7 cellular contexts compared by ENCODE assay signal in the genomic region with DNA sequence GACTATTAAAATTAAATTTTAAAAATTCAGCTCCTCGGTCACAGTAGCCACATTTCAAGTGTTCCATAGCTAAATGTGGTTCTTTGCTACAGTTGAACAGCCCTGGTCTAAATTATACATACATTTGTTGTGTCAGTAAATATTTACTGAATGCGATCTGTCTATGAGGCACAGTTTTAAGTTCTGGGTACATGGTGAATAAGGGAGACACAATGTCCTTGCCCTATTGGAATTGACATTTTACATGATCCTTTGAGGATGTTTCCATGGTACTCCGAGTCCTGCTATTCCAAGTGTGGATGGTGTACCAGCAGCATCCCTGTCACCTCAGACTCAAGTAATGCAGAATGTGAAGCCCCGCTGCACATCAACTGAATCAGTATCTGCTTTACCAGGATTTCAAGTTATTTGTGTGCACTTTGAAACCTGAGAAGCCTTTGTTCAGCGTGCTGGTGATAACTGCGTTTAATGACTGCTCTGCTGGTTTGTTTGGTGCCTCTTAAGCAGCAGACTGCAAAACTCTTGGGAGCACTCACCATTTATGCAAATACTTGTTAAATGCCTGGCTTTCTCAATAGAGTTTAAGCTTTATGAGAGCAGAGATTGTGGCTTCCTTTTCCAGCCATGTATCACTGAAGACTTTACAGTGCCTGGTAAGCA. TPM values are rescaled to one million over a fixed set of nuclear protein-coding genes. Genes with fewer than 3 reads are reported as not detected.
DNase-seq lines count a peak whose midpoint lies in the region; ATAC-seq, FAIRE-seq and TF ChIP-seq lines count a peak whose summit lies in the region.

No MANE protein-coding gene starts in this region.

- no peak for TF ChIP-seq POLR2A in GM12892 (IDR thresholded peaks at IDR 0.05; ENCODE audit: low read depth, low read length)

- peaks cover 8% of the 10 kb centered on the region for H4K20me1 ChIP-seq in neural progenitor cell (ENCODE audit: low read depth)

- peaks cover 14% of the 10 kb centered on the region for H3K27me3 ChIP-seq in neural progenitor cell

- peaks cover 6% of the 10 kb centered on the region for H3K27me3 Mint-ChIP-seq in neural progenitor cell (ENCODE audit: insufficient read depth, low read depth)

- peaks cover 48% of the 10 kb centered on the region for H3K9me3 Mint-ChIP-seq in neural progenitor cell

- peaks cover 36% of the 10 kb centered on the region for H3K36me3 Mint-ChIP-seq in neural progenitor cell

- H3K27ac Mint-ChIP-seq in neural progenitor cell: no peak overlapping the region

- peaks cover 9% of the 10 kb centered on the region for H3K4me1 ChIP-seq in neural progenitor cell

- H3K4me3 ChIP-seq in coronary artery: peak overlapping the region; percentile 82
- peak overlapping the region; percentile 94 for H3K4me3 ChIP-seq in neural progenitor cell

- ATAC-seq in left lobe of liver (no peak), HG03097 (IDR thresholded peaks at IDR 0.05; ENCODE audit: low FRiP score, unreplicated experiment) (no peak)

- TF ChIP-seq CTCF in coronary artery (IDR thresholded peaks at IDR 0.05): no peak
- TF ChIP-seq CTCF in neural progenitor cell (IDR thresholded peaks at IDR 0.05): no peak

- DNase-seq in GM12892 (ENCODE audit: insufficient read length) (no peak), NCI-H2171 treated with DMSO at 0.1 percent for 48 hours (lab: John Stamatoyannopoulos, UW) (peak; percentile 91), coronary artery (ENCODE audit: low spot score) (no peak), neural progenitor cell (ENCODE audit: low spot score) (peak; percentile 48), substantia nigra (lab: John Stamatoyannopoulos, UW) (no peak), left lobe of liver (ENCODE audit: low spot score) (no peak)

- no peak overlapping the region for H2AFZ ChIP-seq in neural progenitor cell (replicated peaks)

- H3K27ac ChIP-seq in coronary artery (no peak overlapping the region), neural progenitor cell (no peak overlapping the region), substantia nigra (ENCODE audit: low read depth, low read length, poor library complexity, severe bottlenecking) (no peak overlapping the region)

- H3K36me3 ChIP-seq in neural progenitor cell: no peaks in the 10 kb centered on the region

- FAIRE-seq in GM12892 (lab: Jason Lieb, UNC): peak; percentile 36

- peaks cover 18% of the 10 kb centered on the region for H3F3A ChIP-seq in neural progenitor cell (ENCODE audit: low read depth)

- no peak overlapping the region for H3K9ac ChIP-seq in neural progenitor cell

- H3K79me2 ChIP-seq in neural progenitor cell (ENCODE audit: low read depth): peaks cover 62% of the 10 kb centered on the region

- peak overlapping the region; percentile 89 for H3K4me3 Mint-ChIP-seq in neural progenitor cell

- H3K4me1 Mint-ChIP-seq in neural progenitor cell: peaks cover 13% of the 10 kb centered on the region

- peaks cover 7% of the 10 kb centered on the region for H3K9me3 ChIP-seq in neural progenitor cell (ENCODE audit: low read depth)

- peak overlapping the region; percentile 91 for H3K4me2 ChIP-seq in neural progenitor cell

RNA-seq across cellular contexts. Expression of gene GALNT1, which starts 1.5 kb away (rescaled TPM):
- 22.2 TPM for polyA plus RNA-seq in GM12892 (2012; ENCODE audit: missing spikeins)
- total RNA-seq in neural progenitor cell (ENCODE audit: low replicate concordance): 72.0 and 113 TPM in 2 replicates
- 34.8 TPM for total RNA-seq in left lobe of liver

Comparison
In these comparisons a context has a peak if more than half of its experiments do, and no peak if none do; other contexts are left out.
1. DNase-seq: peak in NCI-H2171 treated with DMSO at 0.1 percent for 48 hours (single experiment) and neural progenitor cell (single experiment); none in GM12892 (single experiment), coronary artery (single experiment), substantia nigra (0 of 49) and left lobe of liver (single experiment).